In genomic region chr14:50396636-50397460, GRCh38 we compare ENCODE assay signal across 8 cellular contexts. TPM values are rescaled to one million over a fixed set of nuclear protein-coding genes. Genes with fewer than 3 reads are reported as not detected.
A peak's percentile ranks its signal among the peaks of the same experiment; 100 is the strongest.
DNase-seq lines count a peak whose midpoint lies in the region; ATAC-seq and TF ChIP-seq lines count a peak whose summit lies in the region.

CDKL1 (minus strand) TSS chr14:50396881; CDS start chr14:50395868, 1,013 bp downstream.

- DNase-seq in NOMO-1 treated with DMSO at 0.1 percent for 48 hours (lab: John Stamatoyannopoulos, UW; ENCODE audit: unreplicated experiment) (peak; percentile 34), esophagus squamous epithelium (lab: John Stamatoyannopoulos, UW) (no peak)
- peak; percentile 67 to 72 for DNase-seq in activated T-cell treated with anti-CD3 and anti-CD28 coated beads, Interleukin-2, amount 50 U/mL, for 48 hours
- DNase-seq in stimulated activated effector memory CD8-positive, alpha-beta T cell treated with anti-CD3 and anti-CD28 coated beads, Interleukin-12 subunit alpha, Interleukin-12 subunit beta, amount 100 ng/mL, for 72 hours (ENCODE audit: low spot score in 2 of 2): peak; percentile 32 to 69

- peaks cover 14% of the 10 kb centered on the region for H3K4me1 Mint-ChIP-seq in stimulated activated effector memory CD8-positive, alpha-beta T cell treated with anti-CD3 and anti-CD28 coated beads, Interleukin-12 subunit alpha, Interleukin-12 subunit beta, amount 100 ng/mL, for 72 hours

- H2AFZ ChIP-seq in ACC112 (ENCODE audit: low read length, unreplicated experiment): peak within 1 kb of the TSS; percentile 97

- H3K36me3 ChIP-seq in ACC112 (ENCODE audit: insufficient read depth, low read length): no peaks in the 10 kb centered on the region
- no peaks in the 10 kb centered on the region for H3K36me3 ChIP-seq in esophagus squamous epithelium
- no peaks in the 10 kb centered on the region for H3K36me3 ChIP-seq in mucosa of stomach (ENCODE audit: control insufficient read depth, insufficient read depth, low read length)

- H3K4me3 ChIP-seq in ACC112 (ENCODE audit: low read depth, low read length) (peak within 1 kb of the TSS; percentile 100), esophagus squamous epithelium (peak within 1 kb of the TSS; percentile 54 to 86 (median 68)), mucosa of stomach (ENCODE audit: low read length) (peak within 1 kb of the TSS; percentile 73)

- H3K9me3 ChIP-seq in esophagus squamous epithelium: no peaks in the 10 kb centered on the region
- no peaks in the 10 kb centered on the region for H3K9me3 ChIP-seq in mucosa of stomach (ENCODE audit: control insufficient read depth, low read length)

- no peak for TF ChIP-seq CTCF in esophagus squamous epithelium (IDR thresholded peaks at IDR 0.05)

- H3K9ac ChIP-seq in mucosa of stomach (ENCODE audit: low read length): peak within 1 kb of the TSS; percentile 65

- peaks cover 18% of the 10 kb centered on the region for H3K79me2 ChIP-seq in ACC112 (ENCODE audit: control insufficient read depth, insufficient read depth, low read length, unreplicated experiment)

- TF ChIP-seq POLR2A in esophagus squamous epithelium (IDR thresholded peaks at IDR 0.05): peak in 1 of 4 donors; percentile 27

- intact Hi-C loops in esophagus squamous epithelium (cut with DNase I): no loop called here

- peaks cover 45% of the 10 kb centered on the region for H3K4me1 ChIP-seq in ACC112 (ENCODE audit: control insufficient read depth, insufficient read depth, low read length, unreplicated experiment)
- peaks cover 0 to 58% (median 14%) of the 10 kb centered on the region in 3 donors for H3K4me1 ChIP-seq in esophagus squamous epithelium
- peaks cover 12% of the 10 kb centered on the region for H3K4me1 ChIP-seq in mucosa of stomach (ENCODE audit: control insufficient read depth, insufficient read depth, low read length)

- ATAC-seq in GM18517 (IDR thresholded peaks at IDR 0.05; ENCODE audit: unreplicated experiment): peak; percentile 55
- peak; percentile 15 for ATAC-seq in HG03060 (IDR thresholded peaks at IDR 0.05; ENCODE audit: low read depth, unreplicated experiment)
- ATAC-seq in stimulated activated effector memory CD8-positive, alpha-beta T cell treated with anti-CD3 and anti-CD28 coated beads, Interleukin-12 subunit alpha, Interleukin-12 subunit beta, amount 100 ng/mL, for 72 hours: peak; percentile 84

- H3K27me3 ChIP-seq in ACC112 (ENCODE audit: insufficient read depth, low read length) (no peaks in the 10 kb centered on the region), esophagus squamous epithelium (no peaks in the 10 kb centered on the region), mucosa of stomach (ENCODE audit: control insufficient read depth, insufficient read depth, low read length) (no peaks in the 10 kb centered on the region)

- no peaks in the 10 kb centered on the region for H3K9me3 Mint-ChIP-seq in stimulated activated effector memory CD8-positive, alpha-beta T cell treated with anti-CD3 and anti-CD28 coated beads, Interleukin-12 subunit alpha, Interleukin-12 subunit beta, amount 100 ng/mL, for 72 hours

- H3K27ac ChIP-seq in ACC112 (ENCODE audit: low read depth, low read length): peak within 1 kb of the TSS; percentile 90
- peak within 1 kb of the TSS; percentile 76 to 92 (median 80) for H3K27ac ChIP-seq in esophagus squamous epithelium

- H3K36me3 Mint-ChIP-seq in stimulated activated effector memory CD8-positive, alpha-beta T cell treated with anti-CD3 and anti-CD28 coated beads, Interleukin-12 subunit alpha, Interleukin-12 subunit beta, amount 100 ng/mL, for 72 hours: no peaks in the 10 kb centered on the region

- peak within 1 kb of the TSS; percentile 69 for H3K27ac Mint-ChIP-seq in stimulated activated effector memory CD8-positive, alpha-beta T cell treated with anti-CD3 and anti-CD28 coated beads, Interleukin-12 subunit alpha, Interleukin-12 subunit beta, amount 100 ng/mL, for 72 hours

- H3K4me3 Mint-ChIP-seq in stimulated activated effector memory CD8-positive, alpha-beta T cell treated with anti-CD3 and anti-CD28 coated beads, Interleukin-12 subunit alpha, Interleukin-12 subunit beta, amount 100 ng/mL, for 72 hours: peak within 1 kb of the TSS; percentile 71

- 1 to 5% methylated on average over 10 to 12 of the region's 77 CpGs for WGBS in esophagus squamous epithelium, 2 donors

RNA-seq across cellular contexts. Expression of gene CDKL1, which starts in this region (rescaled TPM):
- 10 to 100 TPM in 3 of 4 donors, 1 to 10 TPM in 1; 2.9 to 16.6 (median 11.5) TPM for total RNA-seq in esophagus squamous epithelium

Comparison
In these comparisons a context has a peak if more than half of its experiments do, and no peak if none do; other contexts are left out.
1. ATAC-seq: peak in every context shown above with its lines; median percentile 84 in stimulated activated effector memory CD8-positive, alpha-beta T cell treated with anti-CD3 and anti-CD28 coated beads, Interleukin-12 subunit alpha, Interleukin-12 subunit beta, amount 100 ng/mL, for 72 hours; 55 in GM18517; 15 in HG03060.